28 cellular contexts compared by ENCODE assay signal in the genomic region with DNA sequence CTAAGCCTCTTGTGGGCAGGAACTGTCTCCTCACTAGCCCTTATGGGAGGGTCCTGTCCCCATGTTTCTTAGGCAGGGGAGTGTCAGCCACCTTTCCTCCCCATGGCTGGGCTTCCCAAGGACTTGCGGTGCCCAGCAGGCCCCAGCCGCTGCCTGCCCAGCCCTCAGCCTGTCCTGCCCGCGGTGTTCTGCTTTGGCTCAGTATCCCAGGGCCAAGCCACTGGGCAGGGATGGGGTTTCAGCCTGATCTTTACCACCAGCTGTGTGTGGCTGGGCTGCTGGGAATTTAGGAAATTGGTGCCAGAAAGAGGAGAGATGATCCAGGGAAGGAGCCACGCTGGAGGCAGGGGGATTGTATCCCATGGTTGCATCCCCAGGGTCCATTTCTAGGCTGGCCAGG. TPM values are rescaled to one million over a fixed set of nuclear protein-coding genes. Genes with fewer than 3 reads are reported as not detected.
"Had no signal": no experiment of that assay in that cellular context is flagged by ENCODE, and none has a peak within 500 bp of the region (broad histone marks: within the 10 kb centered on the region; RNA-seq: fewer than 3 reads in every experiment).

No MANE protein-coding gene starts in this region.

- H3K27ac Mint-ChIP-seq: activated CD4-positive, alpha-beta T cell treated with anti-CD3 and anti-CD28 coated beads, Interleukin-2, amount 10 ng/mL, durations not matched to agents 7 days and 5 days; activated CD8-positive, alpha-beta T cell treated with anti-CD3 and anti-CD28 coated beads, Interleukin-2, amount 10 ng/mL, durations not matched to agents 7 days and 5 days; activated naive CD8-positive, alpha-beta T cell; naive B cell; stimulated activated naive B cell treated with anti-CD40 and anti-IgM and Interleukin-4, amounts not matched to agents 10 μg/mL and 1 μg/mL and 100 μg/mL, for 72 hours; T-helper 2 cell treated with Interferon-gamma antibody and Interleukin-4, amounts not matched to agents 5 μg/mL and 100 μg/mL, for 36 hours had no signal

- H3K27me3 ChIP-seq: adrenal gland, ascending aorta, brain microvascular endothelial cell, testis, upper lobe of left lung had no signal

- H3K36me3 ChIP-seq: adrenal gland, ascending aorta, brain microvascular endothelial cell, upper lobe of left lung, WERI-Rb-1 had no signal

- H3K4me3 Mint-ChIP-seq: activated CD4-positive, alpha-beta T cell treated with anti-CD3 and anti-CD28 coated beads, Interleukin-2, amount 10 ng/mL, durations not matched to agents 7 days and 5 days; activated CD8-positive, alpha-beta T cell treated with anti-CD3 and anti-CD28 coated beads, Interleukin-2, amount 10 ng/mL, durations not matched to agents 7 days and 5 days; activated naive CD8-positive, alpha-beta T cell; naive B cell; neural crest cell; stimulated activated naive B cell treated with anti-CD40 and anti-IgM and Interleukin-4, amounts not matched to agents 10 μg/mL and 1 μg/mL and 100 μg/mL, for 72 hours; T-helper 2 cell treated with Interferon-gamma antibody and Interleukin-4, amounts not matched to agents 5 μg/mL and 100 μg/mL, for 36 hours had no signal

- ATAC-seq: activated CD8-positive, alpha-beta T cell treated with anti-CD3 and anti-CD28 coated beads, Interleukin-2, amount 10 ng/mL, durations not matched to agents 7 days and 5 days; esophagus mucosa; stimulated activated naive B cell treated with anti-CD40 and anti-IgM and Interleukin-4, amounts not matched to agents 10 μg/mL and 1 μg/mL and 100 μg/mL, for 72 hours had no signal

- H3K36me3 Mint-ChIP-seq: activated naive CD8-positive, alpha-beta T cell; stimulated activated naive B cell treated with anti-CD40 and anti-IgM and Interleukin-4, amounts not matched to agents 10 μg/mL and 1 μg/mL and 100 μg/mL, for 72 hours had no signal

- H3K4me3 ChIP-seq: adrenal gland, ascending aorta, testis, upper lobe of left lung had no signal

- H3K27ac ChIP-seq: ascending aorta, brain microvascular endothelial cell, WERI-Rb-1 had no signal

- DNase-seq: activated CD4-positive, alpha-beta T cell treated with anti-CD3 and anti-CD28 coated beads, Interleukin-2, amount 10 ng/mL, durations not matched to agents 7 days and 5 days; activated CD4-positive, CD25-positive, alpha-beta regulatory T cell treated with anti-CD3 and anti-CD28 coated beads, Interleukin-2, amount 50 U/mL, for 72 hours; activated CD8-positive, alpha-beta T cell treated with anti-CD3 and anti-CD28 coated beads, Interleukin-2, amount 10 ng/mL, durations not matched to agents 7 days and 5 days; activated naive CD4-positive, alpha-beta T cell; brain microvascular endothelial cell; central memory CD4-positive, alpha-beta T cell; effector memory CD4-positive, alpha-beta T cell; hypothalamus; left ventricle myocardium superior; naive B cell; posterior cingulate gyrus; stimulated activated CD4-positive, alpha-beta T cell treated with anti-CD3 and anti-CD28 coated beads, Interleukin-15, amount 100 ng/mL, for 24 hours; stimulated activated CD8-positive, alpha-beta memory T cell treated with anti-CD3 and anti-CD28 coated beads, Interleukin-4, amount 100 ng/mL, for 48 hours; stimulated activated naive B cell treated with anti-CD40 and anti-IgM and Interleukin-4, amounts not matched to agents 10 μg/mL and 1 μg/mL and 100 μg/mL, for 72 hours; WERI-Rb-1 had no signal

- H3K9me3 ChIP-seq: adrenal gland, testis, upper lobe of left lung had no signal

- H3K4me1 Mint-ChIP-seq: activated CD4-positive, alpha-beta T cell treated with anti-CD3 and anti-CD28 coated beads, Interleukin-2, amount 10 ng/mL, durations not matched to agents 7 days and 5 days had no signal

- H3K9me3 Mint-ChIP-seq: activated CD4-positive, alpha-beta T cell treated with anti-CD3 and anti-CD28 coated beads, Interleukin-2, amount 10 ng/mL, durations not matched to agents 7 days and 5 days; neural crest cell; T-helper 2 cell treated with Interferon-gamma antibody and Interleukin-4, amounts not matched to agents 5 μg/mL and 100 μg/mL, for 36 hours had no signal

- H3K4me1 ChIP-seq: ascending aorta had no signal

RNA-seq across cellular contexts. Expression of a gene that starts 6.9 kb away (rescaled TPM):
- total RNA-seq: activated CD4-positive, alpha-beta T cell treated with anti-CD3 and anti-CD28 coated beads, Interleukin-2, amount 10 ng/mL, durations not matched to agents 7 days and 5 days; activated CD8-positive, alpha-beta T cell treated with anti-CD3 and anti-CD28 coated beads, Interleukin-2, amount 10 ng/mL, durations not matched to agents 7 days and 5 days; ascending aorta; dermis microvascular lymphatic vessel endothelial cell; endothelial cell of umbilical vein; left ventricle myocardium superior; neural crest cell had no signal

RNA-seq across cellular contexts. Expression of a gene that starts 56.7 kb away (rescaled TPM):
- total RNA-seq: activated CD4-positive, alpha-beta T cell treated with anti-CD3 and anti-CD28 coated beads, Interleukin-2, amount 10 ng/mL, durations not matched to agents 7 days and 5 days; activated CD8-positive, alpha-beta T cell treated with anti-CD3 and anti-CD28 coated beads, Interleukin-2, amount 10 ng/mL, durations not matched to agents 7 days and 5 days; adrenal gland; ascending aorta; dermis microvascular lymphatic vessel endothelial cell; endothelial cell of umbilical vein; esophagus mucosa; frontal cortex; left ventricle myocardium superior; mononuclear cell; neural crest cell; omental fat pad; upper lobe of left lung had no signal
